Comparison of ENCODE assay signal across 8 cellular contexts in the genomic region with DNA sequence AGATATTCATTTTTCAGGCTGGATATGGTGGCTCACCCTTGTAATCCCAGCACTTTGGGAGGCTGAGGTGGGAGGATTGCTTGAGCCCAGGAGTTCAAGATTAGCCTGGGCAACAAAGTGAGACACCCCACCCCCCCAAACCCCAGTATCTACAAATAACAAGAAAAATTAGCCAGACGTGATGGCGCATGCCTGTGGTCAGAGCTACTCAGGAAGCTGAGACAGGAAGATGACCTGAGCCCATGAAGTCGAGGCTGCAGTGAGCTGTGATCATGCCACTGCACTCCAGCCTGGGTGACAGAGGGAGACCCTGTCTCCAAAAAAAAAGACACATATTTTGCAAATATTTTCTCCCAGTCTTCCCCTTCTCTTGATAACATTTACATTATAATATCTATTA. TPM values are rescaled to one million over a fixed set of nuclear protein-coding genes. Genes with fewer than 3 reads are reported as not detected.
DNase-seq lines count a peak whose midpoint lies in the region; ATAC-seq, FAIRE-seq and TF ChIP-seq lines count a peak whose summit lies in the region.
"Not testable (repeated sequence)": the region's sequence is repeated elsewhere in the genome, so short reads cannot be mapped to it uniquely, and the experiment has no call there.

No MANE protein-coding gene starts in this region.

- TF ChIP-seq RAD21 in A549 (conservative IDR thresholded peaks at IDR 0.05 in 1 of 2, IDR thresholded peaks at IDR 0.05 in 1 of 2); GM12878 (IDR thresholded peaks at IDR 0.05; ENCODE audit: insufficient read depth, low read depth, low read length): not testable (repeated sequence)

- H3K27me3 ChIP-seq in GM12878 (replicated peaks in 1 of 2; ENCODE audit: control insufficient read depth in 2 of 2, insufficient read depth in 2 of 2, low read length in 1 of 2): not testable (repeated sequence)

- intact Hi-C loops in GM12878 (cut with micrococcal nuclease; ENCODE audit: unreplicated experiment): not testable (repeated sequence)

- SMC1A ChIA-PET in GM12878 (lab: Charles Lee; ENCODE audit: uncharacterized antibody, unreplicated experiment): interaction anchor here (0.5 to 3.0 kb wide), 8 partner anchors 9 to 103 kb away, joined by 3 to 15 read pairs (median 4); no protein-coding TSS in a partner anchor

- H2AFZ ChIP-seq in GM12878 (ENCODE audit: control insufficient read depth, low read depth, low read length): not testable (repeated sequence)

- CTCF ChIA-PET in A549 (lab: Yijun Ruan, JAX); GM12878 (lab: Yijun Ruan, JAX): not testable (repeated sequence)

- not testable (repeated sequence) for H3K9me3 ChIP-seq in A549; GM12878 (replicated peaks; ENCODE audit: control insufficient read depth, insufficient read depth, low read length)

- FAIRE-seq in A549 (lab: Jason Lieb, UNC); RCC 7860 (lab: Jason Lieb, UNC); GM12878 (lab: Jason Lieb, UNC): not testable (repeated sequence)

- peak overlapping the region in 1 of 2 experiments; percentile 45; a peak in 4 of 6 replicates for H3K27ac ChIP-seq in A549
- not testable (repeated sequence) for H3K27ac ChIP-seq in GM12878 (ENCODE audit: control insufficient read depth, insufficient read depth)

- TF ChIP-seq POLR2A in A549 (IDR thresholded peaks at IDR 0.05; ENCODE audit: low read length); GM12878 (IDR thresholded peaks at IDR 0.05; ENCODE audit: low read depth, low read length): not testable (repeated sequence)

- H3K4me2 ChIP-seq in A549: peak overlapping the region; percentile 17; the same call in 2 of the 3 replicates
- H3K4me2 ChIP-seq in GM12878 (ENCODE audit: control insufficient read depth, insufficient read depth): not testable (repeated sequence)

- DNase-seq in A549 (ENCODE audit: low read depth in 1 of 2, low spot score in 1 of 2); GM12878 (ENCODE audit: low read depth, low spot score): not testable (repeated sequence)
- DNase-seq in RCC 7860 (ENCODE audit: low spot score) (peak; percentile 33), islet precursor cell (peak; percentile 80)

- POLR2A ChIA-PET in A549 (lab: Yijun Ruan, JAX): interaction anchor here (0.7 kb wide), 1 partner anchor 168 kb away, joined by 8 read pairs; no protein-coding TSS in a partner anchor
- POLR2A ChIA-PET in GM12878 (lab: Charles Lee): interaction anchor here (0.6 to 0.9 kb wide), 2 partner anchors 8 to 14 kb away, joined by 3 read pairs; no protein-coding TSS in a partner anchor

- not testable (repeated sequence) for H3K9ac ChIP-seq in GM12878 (ENCODE audit: control insufficient read depth, insufficient read depth, low read length)

- RAD21 ChIA-PET in GM12878 (lab: Charles Lee; ENCODE audit: unreplicated experiment): interaction anchor here (1.7 to 3.1 kb wide), 2 partner anchors 10 to 13 kb away, joined by 5 to 11 read pairs; no protein-coding TSS in a partner anchor

- peaks cover 63% of the 10 kb centered on the region for H3K4me1 ChIP-seq in A549
- not testable (repeated sequence) for H3K4me1 ChIP-seq in GM12878 (ENCODE audit: control insufficient read depth, insufficient read depth, low read length)

- not testable (repeated sequence) for H4K20me1 ChIP-seq in GM12878 (ENCODE audit: control insufficient read depth, insufficient read depth)

- 71% methylated on average over 3 of the region's 3 CpGs for WGBS in A549 (ENCODE audit: missing lambda C conversion rate)
- whole genome bisulfite sequencing in GM12878 (ENCODE audit: insufficient coverage, insufficient replicate concordance, low lambda C conversion rate, missing lambda C conversion rate): 0% methylated on average over 3 of the region's 3 CpGs

- H3K4me3 ChIP-seq in A549, GM12878: not testable (repeated sequence)

- not testable (repeated sequence) for TF ChIP-seq EP300 in A549 (IDR thresholded peaks at IDR 0.05); GM12878 (IDR thresholded peaks at IDR 0.05; ENCODE audit: borderline replicate concordance in 1 of 2, control insufficient read depth in 1 of 2, low read depth in 2 of 2, low read length in 2 of 2)

- not testable (repeated sequence) for TF ChIP-seq CTCF in A549 (IDR thresholded peaks at IDR 0.05); GM12878 (IDR thresholded peaks at IDR 0.05 in 2 of 3, conservative IDR thresholded peaks at IDR 0.05 in 1 of 3; ENCODE audit: control insufficient read depth in 2 of 3, extremely low read depth in 1 of 3, insufficient read depth in 1 of 3, low read depth in 3 of 3, low read length in 3 of 3)

- not testable (repeated sequence) for H3K36me3 ChIP-seq in GM12878 (ENCODE audit: control insufficient read depth in 2 of 2, insufficient read depth in 2 of 2, low read length in 1 of 2)

- not testable (repeated sequence) for BruUV-seq in GM12878 (replicated peaks; lab: Mats Ljungman, UMichigan)

- in situ Hi-C loops in GM12878 (cut with MboI): not testable (repeated sequence)

- ATAC-seq in A549: not testable (repeated sequence)
- ATAC-seq in GM18519 (IDR thresholded peaks at IDR 0.05; ENCODE audit: low FRiP score, unreplicated experiment): peak; percentile 59
- peak; percentile 77 for ATAC-seq in GM21423 (IDR thresholded peaks at IDR 0.05; ENCODE audit: unreplicated experiment)
- ATAC-seq in HG02852 (IDR thresholded peaks at IDR 0.05; ENCODE audit: unreplicated experiment): peak; percentile 70
- peak; percentile 75 for ATAC-seq in HG03469 (IDR thresholded peaks at IDR 0.05; ENCODE audit: unreplicated experiment)
- peak; percentile 74 for ATAC-seq in GM12878

- H3K79me2 ChIP-seq in GM12878 (ENCODE audit: control insufficient read depth, insufficient read depth, low read length): not testable (repeated sequence)

TF ChIP-seq in GM12878, 131 proteins besides CTCF, POLR2A, EP300 and RAD21:
- peak; percentile 46 for TF ChIP-seq RUNX3 (IDR thresholded peaks at IDR 0.05; ENCODE audit: low read length)
TF ChIP-seq in GM12878: peak in this region for 1; not testable (repeated sequence) for 130.

RNA-seq across cellular contexts. Expression of a gene that starts 51.3 kb away (rescaled TPM):
- polyA plus RNA-seq in A549 (2011; rRNA removed): 138 and 215 TPM in 2 replicates
- 40.4 and 47.2 TPM in 2 replicates for polyA plus RNA-seq in A549 (2012; cell fraction: cytosol; rRNA removed)
- polyA plus RNA-seq in A549 (2012; cell fraction: nucleus; rRNA removed): 10.9 and 12.1 TPM in 2 replicates
- 21.0 to 30.6 TPM (median 29.4 TPM) in 3 replicates for polyA plus RNA-seq in A549 (2017; fragmentation: RNase III; extraction: RNeasy Plus Mini Kit Qiagen cat#74134 plus additional on column Dnase treatment)
- 228 and 293 TPM in 2 replicates for polyA minus RNA-seq in A549 (2011; rRNA and poly(A)+ RNA removed)
- total RNA-seq in GM12878 (2013; cell fraction: nucleolus; rRNA removed): 121 and 128 TPM in 2 replicates
- total RNA-seq in GM12878 (2014; rRNA removed): 27.3 and 27.8 TPM in 2 replicates
- 34.0 and 35.3 TPM in 2 replicates for total RNA-seq in GM12878 (2014; rRNA removed; fragmentation: Illumina TruSeq; extraction: Trizol)
- total RNA-seq in GM12878 (2021): 186 and 194 TPM in 2 replicates
- polyA plus RNA-seq in GM12878 (2011; ENCODE audit: low read depth): 72.3 TPM
- 100 and 164 TPM in 2 replicates for polyA plus RNA-seq in GM12878 (2011; rRNA removed)
- polyA plus RNA-seq in GM12878 (2011; cell fraction: cytosol; rRNA removed): 153 and 176 TPM in 2 replicates
- polyA plus RNA-seq in GM12878 (2011; cell fraction: nucleus; rRNA removed): 119 and 192 TPM in 2 replicates
- 131 and 205 TPM in 2 replicates for polyA plus RNA-seq in GM12878 (2012)
- polyA plus RNA-seq in GM12878 (2014; fragmentation: Illumina TruSeq; extraction: Trizol): 46.4 and 59.9 TPM in 2 replicates
- 10 to 100 TPM; 23.7 to 61.5 TPM for polyA plus RNA-seq in GM12878 (2014; fragmentation: Nextera tagmentation; extraction: Ambion mirVana)
- polyA plus RNA-seq in GM12878 (2014; rRNA removed): 51.3 and 60.2 TPM in 2 replicates
- 100 to 1,000 TPM in 1 of 2 experiments, 10 to 100 TPM in 1; 97.0 to 147 TPM for polyA plus RNA-seq in GM12878 (2016; fragmentation: Nextera tagmentation; extraction: Ambion mirVana)
- 209 and 266 TPM in 2 replicates for polyA minus RNA-seq in GM12878 (2011; rRNA and poly(A)+ RNA removed)
- 81.5 and 90.4 TPM in 2 replicates for polyA minus RNA-seq in GM12878 (2011; cell fraction: cytosol; rRNA and poly(A)+ RNA removed)
- polyA minus RNA-seq in GM12878 (2011; cell fraction: nucleus; rRNA and poly(A)+ RNA removed): 130 and 142 TPM in 2 replicates
